ENCODE assay signal across 8 cellular contexts in the genomic region with DNA sequence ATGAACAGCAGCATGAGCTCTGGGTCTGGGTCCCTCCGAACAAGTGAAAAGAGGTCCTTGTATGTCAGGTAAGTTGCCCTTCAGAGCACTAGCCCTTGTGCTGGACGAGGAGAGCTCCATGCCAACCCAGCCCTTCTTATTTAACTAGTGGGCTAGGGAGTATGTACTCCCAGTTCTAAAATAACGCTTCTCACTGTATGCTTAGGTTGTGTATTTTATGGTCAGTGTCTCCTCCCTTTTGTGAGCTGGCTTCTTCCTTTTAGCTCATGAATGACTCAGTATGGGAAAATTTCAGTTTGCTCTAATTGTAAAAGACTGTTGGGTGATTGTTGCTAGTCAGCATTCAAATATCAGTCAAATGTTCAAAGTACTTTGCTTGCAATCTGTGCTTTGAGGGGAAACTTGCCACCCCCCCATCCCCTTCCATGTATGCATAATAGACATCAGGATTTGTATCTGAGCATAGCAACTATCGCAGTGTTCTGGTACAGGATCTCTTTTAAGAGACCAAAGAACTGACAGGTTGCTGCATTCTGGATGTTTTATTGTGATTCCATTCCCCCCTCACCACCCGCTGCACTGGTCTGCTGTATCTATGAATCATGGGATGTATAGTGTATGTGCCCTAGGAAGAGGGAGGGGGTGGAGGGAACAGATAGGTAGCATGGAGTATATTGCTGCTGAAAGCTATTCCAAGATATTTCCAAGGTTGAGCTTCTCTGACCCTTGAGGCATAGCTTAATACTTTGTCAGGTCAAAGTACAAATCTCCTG. TPM values are rescaled to one million over a fixed set of nuclear protein-coding genes. Genes with fewer than 3 reads are reported as not detected.
A peak's percentile ranks its signal among the peaks of the same experiment; 100 is the strongest.
DNase-seq lines count a peak whose midpoint lies in the region; ATAC-seq, FAIRE-seq and TF ChIP-seq lines count a peak whose summit lies in the region.
"Had no signal": no experiment of that assay in that cellular context is flagged by ENCODE, and none has a peak within 500 bp of the region (broad histone marks: within the 10 kb centered on the region; RNA-seq: fewer than 3 reads in every experiment).

No MANE protein-coding gene starts in this region.

- peak overlapping the region; percentile 12 for H2AFZ ChIP-seq in astrocyte (ENCODE audit: low read depth, low read length)

- H3K4me1 ChIP-seq in HUES6 (ENCODE audit: control insufficient read depth, insufficient read depth, low read length) (peaks cover 79% of the 10 kb centered on the region), astrocyte (ENCODE audit: insufficient read depth, low read length) (peaks cover 49% of the 10 kb centered on the region), iPS-20b (ENCODE audit: insufficient read depth, low read length) (peaks cover 43% of the 10 kb centered on the region), thyroid gland (peaks cover 16 to 64% of the 10 kb centered on the region in 2 donors)
- H3K4me1 ChIP-seq in CD8-positive, alpha-beta T cell (ENCODE audit: insufficient read depth, low read length): no peaks in the 10 kb centered on the region

- H3K27ac ChIP-seq in HUES6 (ENCODE audit: low read depth, low read length) (no peak overlapping the region), astrocyte (ENCODE audit: low read depth, low read length) (peak overlapping the region; percentile 95), iPS-20b (ENCODE audit: low read length) (no peak overlapping the region), thyroid gland (peak overlapping the region; percentile 79 to 85 (median 84))
- H3K27ac ChIP-seq in CD8-positive, alpha-beta T cell (ENCODE audit: low read depth, low read length): no peak overlapping the region

- TF ChIP-seq CTCF in astrocyte (IDR thresholded peaks at IDR 0.05; ENCODE audit: insufficient read depth, low read depth, low read length) (no peak), thyroid gland (IDR thresholded peaks at IDR 0.05) (no peak)
- no peak for TF ChIP-seq CTCF in CD8-positive, alpha-beta T cell (IDR thresholded peaks at IDR 0.05)

- peak overlapping the region; percentile 31 for H3K9ac ChIP-seq in HUES6 (ENCODE audit: low read length)
- peak overlapping the region; percentile 84 for H3K9ac ChIP-seq in astrocyte (ENCODE audit: low read length)
- no peak overlapping the region; the same call in 1 of the 2 replicates for H3K9ac ChIP-seq in iPS-20b (ENCODE audit: low read depth, low read length)

- H3K36me3 ChIP-seq in HUES6 (ENCODE audit: control insufficient read depth, insufficient read depth, low read length) (peaks cover 34% of the 10 kb centered on the region), astrocyte (ENCODE audit: insufficient read depth, low read length) (no peaks in the 10 kb centered on the region), iPS-20b (ENCODE audit: insufficient read depth, low read depth, low read length) (peaks cover 44% of the 10 kb centered on the region), thyroid gland (no peaks in the 10 kb centered on the region)
- H3K36me3 ChIP-seq in CD8-positive, alpha-beta T cell (ENCODE audit: insufficient read depth, low read length): no peaks in the 10 kb centered on the region

- ATAC-seq in HG03175 (IDR thresholded peaks at IDR 0.05; ENCODE audit: unreplicated experiment): no peak
- ATAC-seq in CD8-positive, alpha-beta T cell: no peak

- peak overlapping the region; percentile 86 for H3K4me2 ChIP-seq in astrocyte (ENCODE audit: low read length)

- intact Hi-C loops in thyroid gland (cut with DNase I): no loop called here
- intact Hi-C loops in CD8-positive, alpha-beta T cell (cut with DNase I, micrococcal nuclease): loop anchor here in 1 of 2 experiments (5.0 kb wide), 1 partner anchor 703 kb away; no protein-coding TSS in a partner anchor

- 41 to 51% methylated on average over 5 of the region's 5 CpGs for WGBS in thyroid gland, 2 donors

- H4K20me1 ChIP-seq in astrocyte (ENCODE audit: insufficient read depth, low read length): no peaks in the 10 kb centered on the region

- no peaks in the 10 kb centered on the region for H3K79me2 ChIP-seq in astrocyte (ENCODE audit: insufficient read depth, low read length)

- no peak for TF ChIP-seq POLR2A in thyroid gland (IDR thresholded peaks at IDR 0.05)

- POLR2A ChIA-PET in CD8-positive, alpha-beta T cell (lab: Charles Lee): no interaction called here

- DNase-seq in astrocyte (ENCODE audit: low read depth) (peak; percentile 68), thyroid gland (no peak)
- DNase-seq in activated T-cell treated with anti-CD3 and anti-CD28 coated beads, Interleukin-2, amount 50 U/mL, for 24 hours: no peak
- no peak for DNase-seq in CD8-positive, alpha-beta T cell
- DNase-seq: OCI-M1 had no signal

- H3K27me3 ChIP-seq in HUES6 (ENCODE audit: control insufficient read depth, insufficient read depth, low read length) (no peaks in the 10 kb centered on the region), astrocyte (ENCODE audit: insufficient read depth, low read length) (no peaks in the 10 kb centered on the region), iPS-20b (ENCODE audit: insufficient read depth, low read length) (no peaks in the 10 kb centered on the region), thyroid gland (no peaks in the 10 kb centered on the region)
- H3K27me3 ChIP-seq in CD8-positive, alpha-beta T cell (ENCODE audit: insufficient read depth, low read length): no peaks in the 10 kb centered on the region

- CTCF ChIA-PET in CD8-positive, alpha-beta T cell (lab: Charles Lee): no interaction called here

- no peaks in the 10 kb centered on the region for H3K9me3 Mint-ChIP-seq in astrocyte (ENCODE audit: unreplicated experiment)
- H3K9me3 Mint-ChIP-seq in activated T-cell treated with anti-CD3 and anti-CD28 coated beads, Interleukin-2, amount 50 U/mL, for 24 hours: no peaks in the 10 kb centered on the region
- H3K9me3 Mint-ChIP-seq in CD8-positive, alpha-beta T cell: no peaks in the 10 kb centered on the region

- H3K27me3 Mint-ChIP-seq in astrocyte (ENCODE audit: low read depth, unreplicated experiment): no peaks in the 10 kb centered on the region
- H3K27me3 Mint-ChIP-seq in activated T-cell treated with anti-CD3 and anti-CD28 coated beads, Interleukin-2, amount 50 U/mL, for 24 hours: peaks cover 50% of the 10 kb centered on the region
- no peaks in the 10 kb centered on the region for H3K27me3 Mint-ChIP-seq in CD8-positive, alpha-beta T cell (ENCODE audit: low read depth)

- H3K27ac Mint-ChIP-seq in astrocyte (ENCODE audit: unreplicated experiment): peak overlapping the region; percentile 97
- H3K27ac Mint-ChIP-seq in activated T-cell treated with anti-CD3 and anti-CD28 coated beads, Interleukin-2, amount 50 U/mL, for 24 hours: no peak overlapping the region
- no peak overlapping the region for H3K27ac Mint-ChIP-seq in CD8-positive, alpha-beta T cell

- peak overlapping the region; percentile 14 for H3K4me3 ChIP-seq in HUES6 (ENCODE audit: low read depth, low read length)
- peak overlapping the region; percentile 47 for H3K4me3 ChIP-seq in astrocyte (ENCODE audit: insufficient read depth, low read depth, low read length)
- peak overlapping the region; percentile 35 for H3K4me3 ChIP-seq in iPS-20b (ENCODE audit: low read length)
- H3K4me3 ChIP-seq in thyroid gland (replicated peaks in 1 of 3): no peak overlapping the region
- H3K4me3 ChIP-seq in CD8-positive, alpha-beta T cell (ENCODE audit: low read depth, low read length): no peak overlapping the region

- H3K4me1 Mint-ChIP-seq in astrocyte (ENCODE audit: low read depth, unreplicated experiment): peaks cover 43% of the 10 kb centered on the region
- peaks cover 5% of the 10 kb centered on the region for H3K4me1 Mint-ChIP-seq in activated T-cell treated with anti-CD3 and anti-CD28 coated beads, Interleukin-2, amount 50 U/mL, for 24 hours (ENCODE audit: low read depth)
- no peaks in the 10 kb centered on the region for H3K4me1 Mint-ChIP-seq in CD8-positive, alpha-beta T cell (ENCODE audit: low read depth)

- no peaks in the 10 kb centered on the region for H3K36me3 Mint-ChIP-seq in astrocyte (ENCODE audit: low read depth, unreplicated experiment)
- peaks cover 6% of the 10 kb centered on the region for H3K36me3 Mint-ChIP-seq in activated T-cell treated with anti-CD3 and anti-CD28 coated beads, Interleukin-2, amount 50 U/mL, for 24 hours (ENCODE audit: low read depth)
- peaks cover 47% of the 10 kb centered on the region for H3K36me3 Mint-ChIP-seq in CD8-positive, alpha-beta T cell

- H3K4me3 Mint-ChIP-seq in astrocyte (ENCODE audit: unreplicated experiment): peak overlapping the region; percentile 64
- H3K4me3 Mint-ChIP-seq in activated T-cell treated with anti-CD3 and anti-CD28 coated beads, Interleukin-2, amount 50 U/mL, for 24 hours: no peak overlapping the region
- H3K4me3 Mint-ChIP-seq in CD8-positive, alpha-beta T cell: no peak overlapping the region

- peak; percentile 82 for FAIRE-seq in astrocyte (lab: Jason Lieb, UNC)

- no peaks in the 10 kb centered on the region; the same call in 1 of the 2 replicates for H3K9me3 ChIP-seq in HUES6 (ENCODE audit: control insufficient read depth, insufficient read depth, low read depth, low read length)
- H3K9me3 ChIP-seq in astrocyte (ENCODE audit: insufficient read depth, low read depth, low read length): no peaks in the 10 kb centered on the region
- H3K9me3 ChIP-seq in iPS-20b (ENCODE audit: insufficient read depth, low read depth, low read length): no peaks in the 10 kb centered on the region
- H3K9me3 ChIP-seq in thyroid gland: no peaks in the 10 kb centered on the region
- no peaks in the 10 kb centered on the region for H3K9me3 ChIP-seq in CD8-positive, alpha-beta T cell (ENCODE audit: low read length)

RNA-seq across cellular contexts. Expression of gene DLG3, which starts 34.7 kb away (rescaled TPM):
- 14.5 and 15.2 TPM in 2 replicates for total RNA-seq in astrocyte
- 10 to 100 TPM; 31.4 to 79.5 (median 61.9) TPM for total RNA-seq in thyroid gland
- total RNA-seq in CD8-positive, alpha-beta T cell: 10 to 100 TPM; 11.0 to 12.8 TPM

RNA-seq across cellular contexts. Expression of gene GDPD2, which starts 56.3 kb away (rescaled TPM):
- total RNA-seq in astrocyte (not detected in 2 replicates), thyroid gland (not detected)
- not detected for total RNA-seq in CD8-positive, alpha-beta T cell

Comparison
In these comparisons a context has a peak if more than half of its experiments do, and no peak if none do; other contexts are left out.
1. H3K27ac ChIP-seq: peak in astrocyte (single experiment) and thyroid gland (3 of 3); none in HUES6 (single experiment), iPS-20b (single experiment) and CD8-positive, alpha-beta T cell (single experiment).
2. H3K4me3 ChIP-seq: peak in HUES6 (single experiment), astrocyte (single experiment) and iPS-20b (single experiment); none in thyroid gland (0 of 3) and CD8-positive, alpha-beta T cell (single experiment).